Comparison of ENCODE assay signal across 8 cellular contexts in the genomic region with DNA sequence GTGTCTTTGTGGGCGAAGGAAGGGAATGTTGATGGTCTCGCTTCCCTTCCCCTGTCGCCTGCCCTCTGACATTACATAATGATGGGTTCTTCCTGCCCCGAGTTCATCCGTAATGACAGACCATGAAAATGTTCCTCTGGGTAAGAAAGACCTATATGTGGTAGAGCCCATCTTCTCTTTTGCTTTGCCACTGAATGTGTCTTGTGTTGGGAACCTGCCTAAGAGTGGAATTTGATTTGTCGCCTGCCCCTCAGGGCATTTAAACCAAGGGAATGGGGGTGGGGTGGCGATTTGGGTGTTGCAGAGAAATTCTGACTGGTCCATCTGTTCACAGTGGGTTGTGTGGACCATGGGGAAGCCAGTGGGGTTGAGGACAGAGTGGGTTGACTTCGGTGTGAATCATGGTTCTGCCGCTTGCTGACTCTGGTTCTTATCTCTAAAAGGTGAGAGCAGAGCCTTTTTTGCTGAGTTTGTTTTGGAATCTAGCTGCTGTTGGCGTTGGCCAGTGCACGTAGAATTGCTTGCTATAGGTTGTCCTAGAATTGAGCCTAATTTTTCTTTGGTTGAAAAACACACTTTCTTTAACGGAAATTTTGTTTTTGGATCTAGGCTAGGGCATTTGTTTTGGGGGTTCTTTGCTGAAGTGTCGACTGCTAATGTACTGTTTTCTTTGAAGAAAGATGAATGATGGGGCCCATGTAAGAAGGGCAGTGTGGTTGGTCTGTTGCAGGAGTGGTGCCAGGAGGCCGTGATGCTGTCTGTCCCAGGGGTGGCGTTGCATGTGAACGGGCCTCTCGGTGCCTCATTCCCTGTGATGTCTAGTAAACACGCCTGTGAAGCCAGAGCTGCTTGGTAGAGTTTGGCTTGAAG. TPM values are rescaled to one million over a fixed set of nuclear protein-coding genes. Genes with fewer than 3 reads are reported as not detected.
A peak's percentile ranks its signal among the peaks of the same experiment; 100 is the strongest.
DNase-seq lines count a peak whose midpoint lies in the region; ATAC-seq and TF ChIP-seq lines count a peak whose summit lies in the region.

No MANE protein-coding gene starts in this region.

- peak overlapping the region; percentile 68 to 89 (median 79); a peak in 19 of 22 replicates for H3K27ac ChIP-seq in BLaER1 treated with 17β-estradiol and CSF1 and Interleukin-3, amounts not matched to agents 10 nM and 100 nM
- peak overlapping the region in 17 of 21 experiments; percentile 67 to 90 (median 83) for H3K27ac ChIP-seq in skin epidermis

- no peaks in the 10 kb centered on the region for H3K27me3 Mint-ChIP-seq in activated CD8-positive, alpha-beta T cell treated with anti-CD3 and anti-CD28 coated beads, Interleukin-2, amount 10 ng/mL, durations not matched to agents 7 days and 5 days (ENCODE audit: low read depth)

- in situ Hi-C loops in GM13977 (cut with MboI; ENCODE audit: low pct_unique_long_range_greater_than_20kb, low sequenced_read_pairs, unreplicated experiment): no loop called here

- POLR2A ChIA-PET in activated CD8-positive, alpha-beta T cell treated with anti-CD3 and anti-CD28 coated beads, Interleukin-2, amount 10 ng/mL, durations not matched to agents 7 days and 5 days (lab: Charles Lee): interaction anchor here (1.2 to 3.8 kb wide), 6 partner anchors 10 to 39 kb away, joined by 3 to 45 read pairs (median 7); no protein-coding TSS in a partner anchor

- no peaks in the 10 kb centered on the region for H3K9me3 ChIP-seq in BLaER1 treated with 17β-estradiol and CSF1 and Interleukin-3, amounts not matched to agents 10 nM and 100 nM (replicated peaks in 1 of 11)

- H3K4me1 ChIP-seq in BLaER1 treated with 17β-estradiol and CSF1 and Interleukin-3, amounts not matched to agents 10 nM and 100 nM: peaks cover 19 to 46% (median 39%) of the 10 kb centered on the region in 10 experiments

- ATAC-seq in activated CD8-positive, alpha-beta T cell treated with anti-CD3 and anti-CD28 coated beads, Interleukin-2, amount 10 ng/mL, durations not matched to agents 7 days and 5 days: peak; percentile 20
- peak; percentile 7 for ATAC-seq in left ventricle myocardium superior
- ATAC-seq in GM19452 (IDR thresholded peaks at IDR 0.05; ENCODE audit: unreplicated experiment): no peak

- CTCF ChIA-PET in activated CD8-positive, alpha-beta T cell treated with anti-CD3 and anti-CD28 coated beads, Interleukin-2, amount 10 ng/mL, durations not matched to agents 7 days and 5 days (lab: Charles Lee): interaction anchor here (1.0 to 3.5 kb wide), 17 partner anchors 11 to 123 kb away, joined by 3 to 36 read pairs (median 5); no protein-coding TSS in a partner anchor

- H3K36me3 Mint-ChIP-seq in activated CD8-positive, alpha-beta T cell treated with anti-CD3 and anti-CD28 coated beads, Interleukin-2, amount 10 ng/mL, durations not matched to agents 7 days and 5 days (ENCODE audit: low read depth): peaks cover 40% of the 10 kb centered on the region

- TF ChIP-seq CTCF in GM13977 (IDR thresholded peaks at IDR 0.05; ENCODE audit: extremely low read depth, insufficient read depth, missing control alignments): no peak

- peak overlapping the region; percentile 86 to 100 (median 96) for H3K4me3 ChIP-seq in BLaER1 treated with 17β-estradiol and CSF1 and Interleukin-3, amounts not matched to agents 10 nM and 100 nM
- peak overlapping the region; percentile 59 to 88 (median 78) for H3K4me3 ChIP-seq in skin epidermis

- H4K20me1 ChIP-seq in BLaER1 treated with 17β-estradiol and CSF1 and Interleukin-3, amounts not matched to agents 10 nM and 100 nM: peaks cover 15 to 60% (median 43%) of the 10 kb centered on the region in 11 experiments; a peak in 19 of 22 replicates

- no peaks in the 10 kb centered on the region for H3K9me3 Mint-ChIP-seq in activated CD8-positive, alpha-beta T cell treated with anti-CD3 and anti-CD28 coated beads, Interleukin-2, amount 10 ng/mL, durations not matched to agents 7 days and 5 days (ENCODE audit: insufficient read depth)

- H3K4me3 Mint-ChIP-seq in activated CD8-positive, alpha-beta T cell treated with anti-CD3 and anti-CD28 coated beads, Interleukin-2, amount 10 ng/mL, durations not matched to agents 7 days and 5 days: peak overlapping the region; percentile 95

- DNase-seq in HT-29 (ENCODE audit: low spot score) (peak; percentile 33), left ventricle myocardium superior (no peak), GM13977 (ENCODE audit: low spot score) (no peak), NCI-H1694 (lab: John Stamatoyannopoulos, UW) (no peak)
- DNase-seq in activated CD8-positive, alpha-beta T cell treated with anti-CD3 and anti-CD28 coated beads, Interleukin-2, amount 10 ng/mL, durations not matched to agents 7 days and 5 days: peak; percentile 59

- H3K4me1 Mint-ChIP-seq in activated CD8-positive, alpha-beta T cell treated with anti-CD3 and anti-CD28 coated beads, Interleukin-2, amount 10 ng/mL, durations not matched to agents 7 days and 5 days (ENCODE audit: low read depth): peaks cover 39% of the 10 kb centered on the region

- H3K27me3 ChIP-seq in BLaER1 treated with 17β-estradiol and CSF1 and Interleukin-3, amounts not matched to agents 10 nM and 100 nM: no peaks in the 10 kb centered on the region

- peak overlapping the region; percentile 80 to 95 (median 87) for H3K9ac ChIP-seq in BLaER1 treated with 17β-estradiol and CSF1 and Interleukin-3, amounts not matched to agents 10 nM and 100 nM

- H3K36me3 ChIP-seq in BLaER1 treated with 17β-estradiol and CSF1 and Interleukin-3, amounts not matched to agents 10 nM and 100 nM: no peaks in the 10 kb centered on the region

- H3K4me2 ChIP-seq in BLaER1 treated with 17β-estradiol and CSF1 and Interleukin-3, amounts not matched to agents 10 nM and 100 nM: peak overlapping the region; percentile 84 to 98 (median 92)

- H3K27ac Mint-ChIP-seq in activated CD8-positive, alpha-beta T cell treated with anti-CD3 and anti-CD28 coated beads, Interleukin-2, amount 10 ng/mL, durations not matched to agents 7 days and 5 days: peak overlapping the region; percentile 92

- intact Hi-C loops in left ventricle myocardium superior (cut with micrococcal nuclease): no loop called here

RNA-seq across cellular contexts. Expression of a gene that starts 1.3 kb away (rescaled TPM):
- 9.9 and 11.5 TPM in 2 replicates for total RNA-seq in HT-29 (2014; rRNA removed; shearing (Covaris generic))
- total RNA-seq in activated CD8-positive, alpha-beta T cell treated with anti-CD3 and anti-CD28 coated beads, Interleukin-2, amount 10 ng/mL, durations not matched to agents 7 days and 5 days: 100 to 1,000 TPM; 152 to 157 TPM
- 16.3 TPM for total RNA-seq in left ventricle myocardium superior

Comparison
In these comparisons a context has a peak if more than half of its experiments do, and no peak if none do; other contexts are left out.
1. DNase-seq: peak in HT-29 (single experiment) and activated CD8-positive, alpha-beta T cell treated with anti-CD3 and anti-CD28 coated beads, Interleukin-2, amount 10 ng/mL, durations not matched to agents 7 days and 5 days (single experiment); none in left ventricle myocardium superior (single experiment), GM13977 (single experiment) and NCI-H1694 (single experiment).